27 cellular contexts compared by ENCODE assay signal in the genomic region with DNA sequence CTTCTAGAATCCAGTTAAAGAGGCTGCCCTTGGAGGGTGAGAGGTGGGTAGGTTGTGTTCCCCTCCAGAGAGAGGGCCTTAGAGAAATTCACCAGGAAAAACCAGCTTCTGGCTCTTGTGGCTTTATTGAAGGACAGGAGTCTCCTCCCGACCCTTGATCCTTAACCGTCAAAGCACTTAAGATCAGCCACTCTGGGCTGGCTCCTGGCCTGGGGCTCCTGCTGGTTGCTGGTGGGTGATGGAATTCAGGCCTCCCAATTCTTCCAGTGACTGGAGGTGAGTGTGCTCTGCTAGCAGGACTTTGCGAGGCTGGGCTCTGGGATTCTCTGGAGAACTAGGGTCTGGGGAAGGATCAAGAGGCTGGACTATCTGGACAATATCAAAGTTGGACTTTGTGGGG.
"Had no signal": no experiment of that assay in that cellular context is flagged by ENCODE, and none has a peak within 500 bp of the region (broad histone marks: within the 10 kb centered on the region; RNA-seq: fewer than 3 reads in every experiment).

No MANE protein-coding gene starts in this region.

- H3K9me3 ChIP-seq: breast epithelium, MG63, SJCRH30 had no signal

- H3K27me3 Mint-ChIP-seq: activated B cell treated with CpG ODN at 0.5 μM for 24 hours; activated CD4-positive, alpha-beta T cell treated with anti-CD3 and anti-CD28 coated beads, Interleukin-2, amount 10 ng/mL, durations not matched to agents 24 days and 14 days; activated CD8-positive, alpha-beta memory T cell treated with anti-CD3 and anti-CD28 coated beads, Interleukin-2, amount 10 ng/mL, durations not matched to agents 7 days and 5 days; activated T-cell treated with anti-CD3 and anti-CD28 coated beads, Interleukin-2, amount 50 U/mL, for 24 hours had no signal

- H3K36me3 ChIP-seq: breast epithelium, MG63, SJCRH30 had no signal

- DNase-seq: activated B cell treated with CpG ODN at 0.5 μM for 24 hours; activated CD4-positive, alpha-beta T cell treated with anti-CD3 and anti-CD28 coated beads for 1 hour; activated CD4-positive, alpha-beta T cell treated with anti-CD3 and anti-CD28 coated beads, Interleukin-2, amount 10 ng/mL, durations not matched to agents 24 days and 14 days; activated CD4-positive, alpha-beta T cell treated with anti-CD3 and anti-CD28 coated beads, Interleukin-2, amount 50 U/mL, for 48 hours; activated CD8-positive, alpha-beta memory T cell treated with anti-CD3 and anti-CD28 coated beads, Interleukin-2, amount 10 ng/mL, durations not matched to agents 7 days and 5 days; activated effector memory CD4-positive, alpha-beta T cell treated with Interleukin-2 at 50 U/mL for 16 hours; activated naive CD4-positive, alpha-beta T cell; activated T-cell treated with anti-CD3 and anti-CD28 coated beads, Interleukin-2, amount 50 U/mL, for 24 hours; aorta; caudate nucleus; MG63; MV-4-11; NCI-H1092 treated with DMSO at 0.1 percent for 48 hours; NCI-H1417 treated with DMSO at 0.1 percent for 48 hours; NCI-H1694 treated with DMSO at 0.1 percent for 48 hours; NCI-H2029 treated with DMSO at 0.1 percent for 48 hours; NCI-H345; NCI-H510A; NCI-H526 treated with DMSO at 0.1 percent for 48 hours; NCI-H82; SJCRH30; SW 1271; T-helper 9 cell had no signal

- H3K27me3 ChIP-seq: breast epithelium, MG63, SJCRH30 had no signal

- H3K4me1 ChIP-seq: breast epithelium, SJCRH30 had no signal

- ATAC-seq: activated CD8-positive, alpha-beta memory T cell treated with anti-CD3 and anti-CD28 coated beads, Interleukin-2, amount 10 ng/mL, durations not matched to agents 7 days and 5 days had no signal

- H3K27ac Mint-ChIP-seq: activated B cell treated with CpG ODN at 0.5 μM for 24 hours; activated CD4-positive, alpha-beta T cell treated with anti-CD3 and anti-CD28 coated beads, Interleukin-2, amount 10 ng/mL, durations not matched to agents 24 days and 14 days; activated CD8-positive, alpha-beta memory T cell treated with anti-CD3 and anti-CD28 coated beads, Interleukin-2, amount 10 ng/mL, durations not matched to agents 7 days and 5 days; activated naive CD4-positive, alpha-beta T cell treated with anti-CD3 and anti-CD28 coated beads, Interleukin-2, amount 50 U/mL, for 24 hours; activated T-cell treated with anti-CD3 and anti-CD28 coated beads, Interleukin-2, amount 50 U/mL, for 24 hours; activated T-helper 1 cell treated with anti-CD3 and anti-CD28 coated beads, Interleukin-12 subunit alpha, Interleukin-12 subunit beta, Interleukin-2, Interleukin-4 antibody, amounts not matched to agents 30 ng/mL and 10 ng/mL and 1 ng/mL, durations not matched to agents 14 hours and 24 hours and 36 hours; T-helper 1 cell treated with Interleukin-12 subunit alpha and Interleukin-12 subunit beta and Interleukin-4 antibody, amounts not matched to agents 30 μg/mL and 1 μg/mL, for 36 hours had no signal

- H3K9me3 Mint-ChIP-seq: activated B cell treated with CpG ODN at 0.5 μM for 24 hours; activated naive CD4-positive, alpha-beta T cell treated with anti-CD3 and anti-CD28 coated beads, Interleukin-2, amount 50 U/mL, for 24 hours; activated T-cell treated with anti-CD3 and anti-CD28 coated beads, Interleukin-2, amount 50 U/mL, for 24 hours; activated T-helper 1 cell treated with anti-CD3 and anti-CD28 coated beads, Interleukin-12 subunit alpha, Interleukin-12 subunit beta, Interleukin-2, Interleukin-4 antibody, amounts not matched to agents 30 ng/mL and 10 ng/mL and 1 ng/mL, durations not matched to agents 14 hours and 24 hours and 36 hours; T-helper 1 cell treated with Interleukin-12 subunit alpha and Interleukin-12 subunit beta and Interleukin-4 antibody, amounts not matched to agents 30 μg/mL and 1 μg/mL, for 36 hours had no signal

- H3K36me3 Mint-ChIP-seq: activated CD8-positive, alpha-beta memory T cell treated with anti-CD3 and anti-CD28 coated beads, Interleukin-2, amount 10 ng/mL, durations not matched to agents 7 days and 5 days; activated naive CD4-positive, alpha-beta T cell treated with anti-CD3 and anti-CD28 coated beads, Interleukin-2, amount 50 U/mL, for 24 hours had no signal

- H3K4me3 Mint-ChIP-seq: activated B cell treated with CpG ODN at 0.5 μM for 24 hours; activated CD4-positive, alpha-beta T cell treated with anti-CD3 and anti-CD28 coated beads, Interleukin-2, amount 10 ng/mL, durations not matched to agents 24 days and 14 days; activated CD8-positive, alpha-beta memory T cell treated with anti-CD3 and anti-CD28 coated beads, Interleukin-2, amount 10 ng/mL, durations not matched to agents 7 days and 5 days; activated naive CD4-positive, alpha-beta T cell treated with anti-CD3 and anti-CD28 coated beads, Interleukin-2, amount 50 U/mL, for 24 hours; activated T-cell treated with anti-CD3 and anti-CD28 coated beads, Interleukin-2, amount 50 U/mL, for 24 hours; activated T-helper 1 cell treated with anti-CD3 and anti-CD28 coated beads, Interleukin-12 subunit alpha, Interleukin-12 subunit beta, Interleukin-2, Interleukin-4 antibody, amounts not matched to agents 30 ng/mL and 10 ng/mL and 1 ng/mL, durations not matched to agents 14 hours and 24 hours and 36 hours; T-helper 1 cell treated with Interleukin-12 subunit alpha and Interleukin-12 subunit beta and Interleukin-4 antibody, amounts not matched to agents 30 μg/mL and 1 μg/mL, for 36 hours had no signal

- H3K4me1 Mint-ChIP-seq: activated B cell treated with CpG ODN at 0.5 μM for 24 hours; activated CD4-positive, alpha-beta T cell treated with anti-CD3 and anti-CD28 coated beads, Interleukin-2, amount 10 ng/mL, durations not matched to agents 24 days and 14 days; activated CD8-positive, alpha-beta memory T cell treated with anti-CD3 and anti-CD28 coated beads, Interleukin-2, amount 10 ng/mL, durations not matched to agents 7 days and 5 days; activated naive CD4-positive, alpha-beta T cell treated with anti-CD3 and anti-CD28 coated beads, Interleukin-2, amount 50 U/mL, for 24 hours had no signal

- H3K27ac ChIP-seq: breast epithelium, SJCRH30 had no signal

- H3K4me3 ChIP-seq: breast epithelium, MG63, SJCRH30 had no signal
